ENCODE assay signal across 8 cellular contexts in the genomic region with DNA sequence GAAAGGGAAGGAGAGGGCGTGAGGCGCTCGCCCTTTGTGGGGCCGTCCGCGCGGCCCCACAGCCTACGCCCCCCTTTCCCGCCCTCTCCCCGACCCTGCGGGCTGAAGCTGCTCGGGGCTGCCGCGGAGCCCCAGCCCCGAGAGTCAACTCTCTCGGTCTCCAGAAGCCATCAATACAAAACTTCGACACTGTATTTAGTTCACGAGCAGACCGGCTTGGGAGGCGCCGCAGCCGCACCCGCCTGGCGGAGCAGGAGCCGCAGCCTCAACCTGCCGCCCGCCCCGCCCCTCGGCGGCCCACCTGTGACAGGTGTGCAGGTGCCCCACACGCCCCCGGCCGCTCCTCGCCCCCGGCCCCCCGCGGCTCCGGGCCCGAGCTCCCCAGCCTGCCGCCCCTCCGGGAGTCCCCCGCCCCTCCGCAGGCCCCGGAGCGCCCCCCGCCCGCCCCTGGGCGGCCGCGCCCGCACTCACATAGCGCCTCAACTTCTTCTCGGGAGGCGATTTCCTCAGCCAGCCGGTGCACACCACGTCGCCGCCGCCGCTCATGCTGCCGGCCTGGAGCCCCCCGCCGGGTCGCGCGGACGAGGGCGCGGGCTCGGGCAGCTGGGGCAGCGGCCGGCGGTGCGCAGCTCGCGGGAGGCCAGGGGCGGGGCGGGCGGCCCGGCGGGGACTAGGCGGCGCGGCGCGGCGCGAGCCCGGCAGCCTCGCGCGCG. TPM values are rescaled to one million over a fixed set of nuclear protein-coding genes. Genes with fewer than 3 reads are reported as not detected.
DNase-seq lines count a peak whose midpoint lies in the region; ATAC-seq and TF ChIP-seq lines count a peak whose summit lies in the region.

A gene with protein sequence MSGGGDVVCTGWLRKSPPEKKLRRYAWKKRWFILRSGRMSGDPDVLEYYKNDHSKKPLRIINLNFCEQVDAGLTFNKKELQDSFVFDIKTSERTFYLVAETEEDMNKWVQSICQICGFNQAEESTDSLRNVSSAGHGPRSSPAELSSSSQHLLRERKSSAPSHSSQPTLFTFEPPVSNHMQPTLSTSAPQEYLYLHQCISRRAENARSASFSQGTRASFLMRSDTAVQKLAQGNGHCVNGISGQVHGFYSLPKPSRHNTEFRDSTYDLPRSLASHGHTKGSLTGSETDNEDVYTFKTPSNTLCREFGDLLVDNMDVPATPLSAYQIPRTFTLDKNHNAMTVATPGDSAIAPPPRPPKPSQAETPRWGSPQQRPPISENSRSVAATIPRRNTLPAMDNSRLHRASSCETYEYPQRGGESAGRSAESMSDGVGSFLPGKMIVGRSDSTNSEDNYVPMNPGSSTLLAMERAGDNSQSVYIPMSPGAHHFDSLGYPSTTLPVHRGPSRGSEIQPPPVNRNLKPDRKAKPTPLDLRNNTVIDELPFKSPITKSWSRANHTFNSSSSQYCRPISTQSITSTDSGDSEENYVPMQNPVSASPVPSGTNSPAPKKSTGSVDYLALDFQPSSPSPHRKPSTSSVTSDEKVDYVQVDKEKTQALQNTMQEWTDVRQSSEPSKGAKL (minus strand): TSS at position 646 of the 713 bp plus-strand sequence. CDS start 100 bp downstream, at position 546.

- H3K9ac ChIP-seq in BLaER1 treated with 17β-estradiol and CSF1 and Interleukin-3, amounts not matched to agents 10 nM and 100 nM = peak within 1 kb of the TSS; percentile 95 to 99 (median 99)

- peak within 1 kb of the TSS; percentile 97 to 99 (median 99) for H3K27ac ChIP-seq in BLaER1 treated with 17β-estradiol and CSF1 and Interleukin-3, amounts not matched to agents 10 nM and 100 nM
- H3K27ac ChIP-seq in heart left ventricle = peak within 1 kb of the TSS; percentile 94 to 99 (median 97)
- peak within 1 kb of the TSS; percentile 85 to 87 for H3K27ac ChIP-seq in prostate gland

- H3K9me3 Mint-ChIP-seq in activated naive CD4-positive, alpha-beta T cell treated with anti-CD3 and anti-CD28 coated beads, Interleukin-2, amount 50 U/mL, for 72 hours = no peaks in the 10 kb centered on the region

- no peaks in the 10 kb centered on the region for H3K36me3 Mint-ChIP-seq in activated naive CD4-positive, alpha-beta T cell treated with anti-CD3 and anti-CD28 coated beads, Interleukin-2, amount 50 U/mL, for 72 hours

- H3K4me3 ChIP-seq in BLaER1 treated with 17β-estradiol and CSF1 and Interleukin-3, amounts not matched to agents 10 nM and 100 nM = peak within 1 kb of the TSS; percentile 71 to 89 (median 82)
- H3K4me3 ChIP-seq in LNCaP clone FGC (ENCODE audit: low read depth, low read length) (peak within 1 kb of the TSS; percentile 61), heart left ventricle (peak within 1 kb of the TSS; percentile 58 to 100 (median 88)), prostate gland (peak within 1 kb of the TSS; percentile 56 to 77)

- no peak for TF ChIP-seq POLR2A in heart left ventricle (IDR thresholded peaks at IDR 0.05)
- TF ChIP-seq POLR2A in prostate gland (IDR thresholded peaks at IDR 0.05) = no peak

- H3K36me3 ChIP-seq in BLaER1 treated with 17β-estradiol and CSF1 and Interleukin-3, amounts not matched to agents 10 nM and 100 nM = peaks cover 0 to 21% (median 15%) of the 10 kb centered on the region in 11 experiments; a peak in 14 of 22 replicates
- H3K36me3 ChIP-seq in heart left ventricle = no peaks in the 10 kb centered on the region
- no peaks in the 10 kb centered on the region for H3K36me3 ChIP-seq in prostate gland

- TF ChIP-seq CTCF in LNCaP clone FGC (IDR thresholded peaks at IDR 0.05; ENCODE audit: control insufficient read depth, extremely low read depth, insufficient read depth) (no peak), heart left ventricle (IDR thresholded peaks at IDR 0.05) (peak in 2 of 12 donors; percentile 1 to 12), prostate gland (IDR thresholded peaks at IDR 0.05) (no peak)

- ATAC-seq in GM21447 (IDR thresholded peaks at IDR 0.05; ENCODE audit: unreplicated experiment) (peak; percentile 8), heart left ventricle (no peak), HG03378 (IDR thresholded peaks at IDR 0.05; ENCODE audit: unreplicated experiment) (no peak)
- ATAC-seq in activated naive CD4-positive, alpha-beta T cell treated with anti-CD3 and anti-CD28 coated beads, Interleukin-2, amount 50 U/mL, for 72 hours = peak in 1 of 2 donors; percentile 46

- 0 to 1% (median 1%) methylated on average over 17 to 93 of the region's 93 CpGs for WGBS in heart left ventricle, 4 donors
- 1% methylated on average over 17 of the region's 93 CpGs for WGBS in prostate gland

- H3K9me3 ChIP-seq in BLaER1 treated with 17β-estradiol and CSF1 and Interleukin-3, amounts not matched to agents 10 nM and 100 nM (replicated peaks in 1 of 11) = peaks cover 0 to 8% (median under 1%) of the 10 kb centered on the region in 11 experiments; a peak in 8 of 22 replicates
- no peaks in the 10 kb centered on the region for H3K9me3 ChIP-seq in heart left ventricle
- no peaks in the 10 kb centered on the region for H3K9me3 ChIP-seq in prostate gland

- no peaks in the 10 kb centered on the region for H3K27me3 ChIP-seq in BLaER1 treated with 17β-estradiol and CSF1 and Interleukin-3, amounts not matched to agents 10 nM and 100 nM
- H3K27me3 ChIP-seq in heart left ventricle = no peaks in the 10 kb centered on the region
- H3K27me3 ChIP-seq in prostate gland (replicated peaks; ENCODE audit: insufficient read depth) = no peaks in the 10 kb centered on the region

- intact Hi-C loops in heart left ventricle (cut with DNase I) = loop anchor here (2.0 to 10.0 kb wide), 13 partner anchors 63 to 280 kb away; a partner anchor contains a TSS
- intact Hi-C loops in prostate gland (cut with DNase I) = loop anchor here (5.0 to 10.0 kb wide), 2 partner anchors 103 to 145 kb away; no protein-coding TSS in a partner anchor

- H4K20me1 ChIP-seq in BLaER1 treated with 17β-estradiol and CSF1 and Interleukin-3, amounts not matched to agents 10 nM and 100 nM = peaks cover 0 to 32% (median 22%) of the 10 kb centered on the region in 11 experiments; a peak in 13 of 22 replicates

- peaks cover 68 to 77% (median 75%) of the 10 kb centered on the region in 10 experiments for H3K4me1 ChIP-seq in BLaER1 treated with 17β-estradiol and CSF1 and Interleukin-3, amounts not matched to agents 10 nM and 100 nM
- H3K4me1 ChIP-seq in heart left ventricle (peaks cover 0 to 60% (median 32%) of the 10 kb centered on the region in 12 donors), prostate gland (replicated peaks) (no peaks in the 10 kb centered on the region)

- H3K27ac Mint-ChIP-seq in activated naive CD4-positive, alpha-beta T cell treated with anti-CD3 and anti-CD28 coated beads, Interleukin-2, amount 50 U/mL, for 72 hours = peak within 1 kb of the TSS; percentile 26 to 49

- peak within 1 kb of the TSS; percentile 88 to 99 (median 94) for H3K4me2 ChIP-seq in BLaER1 treated with 17β-estradiol and CSF1 and Interleukin-3, amounts not matched to agents 10 nM and 100 nM

- DNase-seq in LNCaP clone FGC (ENCODE audit: low read depth) (no peak), heart left ventricle (peak in 2 of 5 donors; percentile 40 to 73), prostate gland (ENCODE audit: low spot score) (no peak), AG20443 (ENCODE audit: low spot score) (no peak)
- peak in 1 of 2 donors; percentile 20 for DNase-seq in activated naive CD4-positive, alpha-beta T cell treated with anti-CD3 and anti-CD28 coated beads, Interleukin-2, amount 50 U/mL, for 72 hours (ENCODE audit: low spot score in 2 of 2)

RNA-seq across cellular contexts. Expression of the gene that starts here (rescaled TPM):
- total RNA-seq in activated naive CD4-positive, alpha-beta T cell treated with anti-CD3 and anti-CD28 coated beads, Interleukin-2, amount 50 U/mL, for 72 hours = 1 to 10 TPM; 2.8 to 5.0 TPM
- 10 to 100 TPM; 25.6 to 53.0 (median 32.0) TPM for total RNA-seq in heart left ventricle
- 10 to 100 TPM in 1 of 2 donors, 1 to 10 TPM in 1; 6.1 to 19.3 TPM for polyA plus RNA-seq in heart left ventricle
- total RNA-seq in prostate gland = 10 to 100 TPM in 1 of 2 donors, 1 to 10 TPM in 1; 7.4 to 12.8 TPM
